Comparison of ENCODE assay signal across 8 cellular contexts in the genomic region with DNA sequence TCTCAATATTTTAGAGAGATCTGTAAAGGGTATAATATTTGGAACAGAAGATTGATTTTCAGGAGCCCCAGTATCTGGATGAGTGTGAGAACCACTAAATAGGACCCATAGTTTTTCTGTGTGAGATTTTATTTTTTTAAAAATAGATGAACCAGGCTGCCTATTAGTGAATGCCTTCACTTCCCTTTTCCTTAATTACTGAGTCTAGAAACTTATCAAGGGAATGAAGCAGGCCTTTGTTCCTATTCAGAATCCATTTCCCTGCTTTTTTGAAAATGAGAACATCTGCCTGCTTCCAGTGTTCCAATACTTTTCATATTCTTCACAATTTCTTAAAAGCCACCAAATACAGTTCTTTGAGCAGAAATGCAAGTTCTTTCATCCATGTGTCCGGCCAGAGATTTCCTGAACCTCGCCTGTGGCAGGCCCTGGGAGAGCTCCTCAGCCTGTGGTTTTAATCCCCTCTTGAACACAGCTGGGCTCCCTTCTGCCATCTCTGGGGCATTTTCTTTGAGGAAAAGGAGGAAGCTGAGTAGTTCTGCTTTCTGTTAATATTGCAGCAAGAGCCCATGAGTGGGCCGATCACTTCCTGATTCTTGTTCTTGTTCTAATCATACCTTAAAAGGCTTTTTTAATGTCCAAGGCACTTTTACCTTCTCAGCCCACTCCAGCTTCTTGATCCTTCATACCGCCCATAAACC. TPM values are rescaled to one million over a fixed set of nuclear protein-coding genes. Genes with fewer than 3 reads are reported as not detected.
DNase-seq lines count a peak whose midpoint lies in the region; ATAC-seq and TF ChIP-seq lines count a peak whose summit lies in the region.

No MANE protein-coding gene starts in this region.

- H3K27me3 Mint-ChIP-seq in endothelial cell (ENCODE audit: unreplicated experiment) = peaks cover 9% of the 10 kb centered on the region

- intact Hi-C loops in posterior vena cava (cut with DNase I) = no loop called here

- H3K36me3 Mint-ChIP-seq in endothelial cell (ENCODE audit: low read depth, unreplicated experiment) = peaks cover 6% of the 10 kb centered on the region

- no peak overlapping the region for H3K4me3 Mint-ChIP-seq in endothelial cell (ENCODE audit: unreplicated experiment)

- ATAC-seq in GM21737 (IDR thresholded peaks at IDR 0.05; ENCODE audit: unreplicated experiment) (no peak), GM21526 (IDR thresholded peaks at IDR 0.05; ENCODE audit: low FRiP score, unreplicated experiment) (no peak)

- no peak for TF ChIP-seq CTCF in endothelial cell (IDR thresholded peaks at IDR 0.05; ENCODE audit: unreplicated experiment)

- H3K4me1 Mint-ChIP-seq in endothelial cell (ENCODE audit: unreplicated experiment) = peaks cover 46% of the 10 kb centered on the region

- H3K9me3 Mint-ChIP-seq in endothelial cell (ENCODE audit: unreplicated experiment) = no peaks in the 10 kb centered on the region

- DNase-seq in EL (peak; percentile 29), NOMO-1 treated with DMSO at 0.1 percent for 48 hours (lab: John Stamatoyannopoulos, UW; ENCODE audit: unreplicated experiment) (peak; percentile 96), endothelial cell (ENCODE audit: low spot score) (no peak), posterior vena cava (ENCODE audit: low spot score) (peak; percentile 81)
- DNase-seq in effector CD4-positive, alpha-beta T cell = no peak
- DNase-seq in NK-92 treated with Interleukin-12 subunit alpha and Interleukin-12 subunit beta, amount 100 ng/mL, for 24 hours (lab: John Stamatoyannopoulos, UW) = no peak

- peak overlapping the region; percentile 72 for H3K27ac Mint-ChIP-seq in endothelial cell (ENCODE audit: unreplicated experiment)

RNA-seq across cellular contexts. Expression of a gene that starts 4.7 kb away (rescaled TPM):
- total RNA-seq in endothelial cell (ENCODE audit: unreplicated experiment) (64.9 TPM), posterior vena cava (10 to 100 TPM; 21.3 to 22.5 TPM)

RNA-seq across cellular contexts. Expression of a gene that starts 53.2 kb away (rescaled TPM):
- total RNA-seq in endothelial cell (ENCODE audit: unreplicated experiment) (not detected), posterior vena cava (not detected)

Comparison
In these comparisons a context has a peak if more than half of its experiments do, and no peak if none do; other contexts are left out.
1. DNase-seq: peak in EL (single experiment), NOMO-1 treated with DMSO at 0.1 percent for 48 hours (single experiment) and posterior vena cava (single experiment); none in endothelial cell (single experiment), effector CD4-positive, alpha-beta T cell (single experiment) and NK-92 treated with Interleukin-12 subunit alpha and Interleukin-12 subunit beta, amount 100 ng/mL, for 24 hours (single experiment).